21 cellular contexts compared by ENCODE assay signal in genomic region chr4:78332974-78333373, GRCh38.
"Had no signal": no experiment of that assay in that cellular context is flagged by ENCODE, and none has a peak within 500 bp of the region (broad histone marks: within the 10 kb centered on the region; RNA-seq: fewer than 3 reads in every experiment).

No MANE protein-coding gene starts in this region.

- H3K9ac ChIP-seq: parathyroid adenoma had no signal

- H3K9me3 Mint-ChIP-seq: activated CD4-positive, alpha-beta memory T cell treated with anti-CD3 and anti-CD28 coated beads for 36 hours; activated naive CD8-positive, alpha-beta T cell treated with anti-CD3 and anti-CD28 coated beads for 36 hours; naive thymus-derived CD8-positive, alpha-beta T cell had no signal

- H3K4me3 Mint-ChIP-seq: activated CD4-positive, alpha-beta memory T cell treated with anti-CD3 and anti-CD28 coated beads for 36 hours; activated CD8-positive, alpha-beta memory T cell treated with anti-CD3 and anti-CD28 coated beads, Interleukin-2, amount 10 ng/mL, durations not matched to agents 7 days and 5 days; activated naive CD8-positive, alpha-beta T cell treated with anti-CD3 and anti-CD28 coated beads for 36 hours; memory B cell; naive thymus-derived CD8-positive, alpha-beta T cell had no signal

- H3K27ac Mint-ChIP-seq: activated CD4-positive, alpha-beta memory T cell treated with anti-CD3 and anti-CD28 coated beads for 36 hours; activated CD8-positive, alpha-beta memory T cell treated with anti-CD3 and anti-CD28 coated beads, Interleukin-2, amount 10 ng/mL, durations not matched to agents 7 days and 5 days; activated naive CD8-positive, alpha-beta T cell treated with anti-CD3 and anti-CD28 coated beads for 36 hours; memory B cell; naive thymus-derived CD8-positive, alpha-beta T cell had no signal

- FAIRE-seq: frontal cortex had no signal

- H3K4me1 ChIP-seq: colonic mucosa, parathyroid adenoma, upper lobe of left lung had no signal

- H3K27ac ChIP-seq: colonic mucosa, neutrophil, parathyroid adenoma, stomach, upper lobe of left lung, WERI-Rb-1 had no signal

- H3K36me3 ChIP-seq: colonic mucosa, neutrophil, stomach, upper lobe of left lung, WERI-Rb-1 had no signal

- H3K27me3 Mint-ChIP-seq: activated CD4-positive, alpha-beta memory T cell treated with anti-CD3 and anti-CD28 coated beads for 36 hours had no signal

- H3K4me1 Mint-ChIP-seq: activated CD8-positive, alpha-beta memory T cell treated with anti-CD3 and anti-CD28 coated beads, Interleukin-2, amount 10 ng/mL, durations not matched to agents 7 days and 5 days; activated naive CD8-positive, alpha-beta T cell treated with anti-CD3 and anti-CD28 coated beads for 36 hours; memory B cell; naive thymus-derived CD8-positive, alpha-beta T cell had no signal

- DNase-seq: activated CD4-positive, alpha-beta memory T cell treated with anti-CD3 and anti-CD28 coated beads for 36 hours; activated CD4-positive, alpha-beta T cell treated with anti-CD3 and anti-CD28 coated beads for 4 hours; activated CD8-positive, alpha-beta memory T cell treated with anti-CD3 and anti-CD28 coated beads, Interleukin-2, amount 10 ng/mL, durations not matched to agents 7 days and 5 days; activated naive CD8-positive, alpha-beta T cell treated with anti-CD3 and anti-CD28 coated beads for 36 hours; amygdala; caudate nucleus; colonic mucosa; kidney glomerular epithelial cell; left ventricle myocardium superior; naive thymus-derived CD8-positive, alpha-beta T cell; stimulated activated CD4-positive, alpha-beta T cell treated with anti-CD3 and anti-CD28 coated beads, Interleukin-4, amount 100 ng/mL, for 1 hour; stomach; SW 1271; T-helper 2 cell; upper lobe of left lung; WERI-Rb-1 had no signal

- H3K9me3 ChIP-seq: colonic mucosa, neutrophil, stomach, upper lobe of left lung had no signal

- H3K4me3 ChIP-seq: colonic mucosa, smooth muscle cell, stomach, upper lobe of left lung had no signal

- H3K27me3 ChIP-seq: colonic mucosa, stomach, upper lobe of left lung had no signal

- H3K4me2 ChIP-seq: smooth muscle cell had no signal

- H3K79me2 ChIP-seq: parathyroid adenoma had no signal

- H3K36me3 Mint-ChIP-seq: activated CD4-positive, alpha-beta memory T cell treated with anti-CD3 and anti-CD28 coated beads for 36 hours; activated CD8-positive, alpha-beta memory T cell treated with anti-CD3 and anti-CD28 coated beads, Interleukin-2, amount 10 ng/mL, durations not matched to agents 7 days and 5 days; activated naive CD8-positive, alpha-beta T cell treated with anti-CD3 and anti-CD28 coated beads for 36 hours; memory B cell; naive thymus-derived CD8-positive, alpha-beta T cell had no signal

- H2AFZ ChIP-seq: parathyroid adenoma had no signal
